19 cellular contexts compared by ENCODE assay signal in the genomic region with DNA sequence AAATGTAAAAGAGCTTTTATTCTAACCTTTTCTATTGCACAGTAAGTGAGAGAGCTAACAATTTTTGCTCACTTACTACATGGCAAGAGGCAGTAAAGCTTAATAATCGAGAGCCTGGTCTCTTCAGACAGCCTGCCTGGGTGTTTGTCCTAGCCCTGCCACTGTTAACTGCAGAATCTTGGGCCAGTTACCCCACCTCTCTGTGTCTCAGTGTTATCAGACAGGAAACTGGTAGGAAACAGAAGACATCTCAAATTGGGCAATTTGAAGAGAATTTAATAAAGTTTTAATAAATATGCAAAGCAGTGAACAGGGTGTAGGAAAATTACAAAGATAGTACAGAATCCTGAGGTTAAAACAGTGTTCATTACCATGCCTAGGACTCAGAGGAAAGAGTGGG. TPM values are rescaled to one million over a fixed set of nuclear protein-coding genes. Genes with fewer than 3 reads are reported as not detected.
"Had no signal": no experiment of that assay in that cellular context is flagged by ENCODE, and none has a peak within 500 bp of the region (broad histone marks: within the 10 kb centered on the region; RNA-seq: fewer than 3 reads in every experiment).

No MANE protein-coding gene starts in this region.

- H3K27ac ChIP-seq: cardiac muscle cell, gastroesophageal sphincter, lower lobe of right lung, parathyroid adenoma, transverse colon, vagina had no signal

- H3K36me3 ChIP-seq: cardiac muscle cell, gastroesophageal sphincter, lower lobe of right lung, transverse colon, vagina had no signal

- H3K27ac Mint-ChIP-seq: activated CD8-positive, alpha-beta T cell treated with anti-CD3 and anti-CD28 coated beads for 36 hours; endodermal cell; mesothelial cell of epicardium; WTC11 had no signal

- H3K9ac ChIP-seq: parathyroid adenoma had no signal

- H3K9me3 ChIP-seq: gastroesophageal sphincter, lower lobe of right lung, transverse colon, vagina had no signal

- H3K4me1 ChIP-seq: gastroesophageal sphincter, lower lobe of right lung, parathyroid adenoma, transverse colon, vagina had no signal

- ATAC-seq: activated CD8-positive, alpha-beta T cell treated with anti-CD3 and anti-CD28 coated beads for 36 hours; gastroesophageal sphincter; left cardiac atrium; lower lobe of right lung; WTC11 had no signal

- H3K4me1 Mint-ChIP-seq: endodermal cell had no signal

- H3K4me3 Mint-ChIP-seq: activated CD8-positive, alpha-beta T cell treated with anti-CD3 and anti-CD28 coated beads for 36 hours; endodermal cell; mesothelial cell of epicardium; WTC11 had no signal

- H3K79me2 ChIP-seq: parathyroid adenoma had no signal

- DNase-seq: activated CD4-positive, alpha-beta T cell treated with anti-CD3 and anti-CD28 coated beads for 48 hours; activated CD8-positive, alpha-beta T cell treated with anti-CD3 and anti-CD28 coated beads for 36 hours; activated gamma-delta T cell treated with Interleukin-2 at 50 U/mL for 16 hours; activated T-cell treated with anti-CD3 and anti-CD28 coated beads, Interleukin-2, amount 50 U/mL, for 48 hours; endodermal cell; left cardiac atrium; lower lobe of right lung; stimulated activated naive CD4-positive, alpha-beta T cell treated with Interleukin-2 at 50 U/mL for 16 hours; substantia nigra; transverse colon had no signal

- H3K9me3 Mint-ChIP-seq: activated CD8-positive, alpha-beta T cell treated with anti-CD3 and anti-CD28 coated beads for 36 hours; endodermal cell; mesothelial cell of epicardium; WTC11 had no signal

- H2AFZ ChIP-seq: parathyroid adenoma had no signal

- H3K36me3 Mint-ChIP-seq: mesothelial cell of epicardium, WTC11 had no signal

- H3K27me3 Mint-ChIP-seq: activated CD8-positive, alpha-beta T cell treated with anti-CD3 and anti-CD28 coated beads for 36 hours had no signal

- H3K27me3 ChIP-seq: cardiac muscle cell, gastroesophageal sphincter, transverse colon, vagina had no signal

- H3K4me3 ChIP-seq: cardiac muscle cell, gastroesophageal sphincter, lower lobe of right lung, transverse colon, vagina had no signal

RNA-seq across cellular contexts. Expression of a gene that starts 13.4 kb away (rescaled TPM):
- total RNA-seq: cardiac muscle cell, dermis microvascular lymphatic vessel endothelial cell, endodermal cell, epithelial cell of proximal tubule, mesothelial cell of epicardium, renal cortical epithelial cell, vagina, WTC11 had no signal
